Comparison of ENCODE assay signal across 9 cellular contexts in the genomic region with DNA sequence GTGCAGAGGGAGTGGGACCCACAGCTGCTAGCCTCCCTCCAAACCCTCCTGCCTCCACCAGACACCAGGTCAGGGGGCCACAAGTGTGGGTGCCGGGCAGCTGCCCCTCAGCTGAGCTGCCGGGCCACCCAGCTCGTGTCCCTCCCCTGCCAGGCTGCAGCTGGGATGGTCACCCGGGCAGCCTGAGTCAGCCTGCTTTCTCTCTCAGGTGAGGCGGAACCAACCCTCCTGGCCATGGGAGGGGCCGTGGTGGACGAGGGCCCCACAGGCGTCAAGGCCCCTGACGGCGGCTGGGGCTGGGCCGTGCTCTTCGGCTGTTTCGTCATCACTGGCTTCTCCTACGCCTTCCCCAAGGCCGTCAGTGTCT. TPM values are rescaled to one million over a fixed set of nuclear protein-coding genes. Genes with fewer than 3 reads are reported as not detected.
A peak's percentile ranks its signal among the peaks of the same experiment; 100 is the strongest.
DNase-seq lines count a peak whose midpoint lies in the region; ATAC-seq, FAIRE-seq and TF ChIP-seq lines count a peak whose summit lies in the region.
"Had no signal": no experiment of that assay in that cellular context is flagged by ENCODE, and none has a peak within 500 bp of the region (broad histone marks: within the 10 kb centered on the region; RNA-seq: fewer than 3 reads in every experiment).

No MANE protein-coding gene starts in this region.

- POLR2A ChIA-PET in HCT116 (lab: Charles Lee): interaction anchor here (0.9 to 1.9 kb wide), 2 partner anchors 57 to 97 kb away, joined by 4 read pairs; no protein-coding TSS in a partner anchor

- H2AFZ ChIP-seq in ACC112 (ENCODE audit: low read length, unreplicated experiment) (no peak overlapping the region), HCT116 (ENCODE audit: low read depth, low read length, poor library complexity, severe bottlenecking) (no peak overlapping the region)

- 33 to 44% methylated on average over 15 of the region's 15 CpGs for WGBS in pancreas, 2 donors

- no TSS peak for BruUV-seq in HCT116 (replicated peaks; lab: Mats Ljungman, UMichigan)

- H3K4me3 ChIP-seq in ACC112 (ENCODE audit: low read depth, low read length): no peak overlapping the region
- H3K4me3 ChIP-seq in HCT116 (replicated peaks in 1 of 2; ENCODE audit: low read depth in 1 of 2, low read length in 2 of 2): no peak overlapping the region
- H3K4me3 ChIP-seq in breast epithelium: peak overlapping the region in 1 of 3 donors; percentile 19
- H3K4me3 ChIP-seq in pancreas: no peak overlapping the region

- FAIRE-seq in pancreas (lab: Jason Lieb, UNC): no peak

- H3K36me3 ChIP-seq in ACC112 (ENCODE audit: insufficient read depth, low read length) (peaks cover 12% of the 10 kb centered on the region; the same call in 1 of the 2 replicates), HCT116 (ENCODE audit: control insufficient read depth in 1 of 2, insufficient read depth in 2 of 2, low read length in 2 of 2) (peaks cover 26 to 66% of the 10 kb centered on the region in 2 experiments; a peak in 3 of 4 replicates), breast epithelium (no peaks in the 10 kb centered on the region), pancreas (peaks cover 0 to 6% (median 5%) of the 10 kb centered on the region in 3 donors)

- in situ Hi-C loops in GM13976 (cut with MboI; ENCODE audit: low sequenced_read_pairs, unreplicated experiment): no loop called here

- no peak overlapping the region; the same call in 1 of the 2 replicates for H3K4me2 ChIP-seq in HCT116 (ENCODE audit: low read length)

- TF ChIP-seq POLR2A in HCT116 (IDR thresholded peaks at IDR 0.05; ENCODE audit: borderline replicate concordance, extremely low read depth, insufficient read depth, insufficient read length) (no peak), breast epithelium (IDR thresholded peaks at IDR 0.05) (no peak)

- TF ChIP-seq CTCF in HCT116 (IDR thresholded peaks at IDR 0.05 in 2 of 3, conservative IDR thresholded peaks at IDR 0.05 in 1 of 3; ENCODE audit: borderline replicate concordance in 1 of 3, insufficient read depth in 1 of 3, low read depth in 2 of 3, low read length in 2 of 3): no peak
- no peak for TF ChIP-seq CTCF in breast epithelium (IDR thresholded peaks at IDR 0.05)
- TF ChIP-seq CTCF in pancreas (IDR thresholded peaks at IDR 0.05): no peak
- TF ChIP-seq CTCF in GM13976 (IDR thresholded peaks at IDR 0.05; ENCODE audit: borderline replicate concordance, control extremely low read depth, extremely low read depth, insufficient read depth, missing control alignments): no peak

- H3K79me2 ChIP-seq in ACC112 (ENCODE audit: control insufficient read depth, insufficient read depth, low read length, unreplicated experiment): peaks cover 84% of the 10 kb centered on the region
- peaks cover 87% of the 10 kb centered on the region for H3K79me2 ChIP-seq in HCT116 (ENCODE audit: insufficient read depth, low read length)

- DNase-seq in HCT116 (ENCODE audit: low read depth, low spot score) (no peak), breast epithelium (ENCODE audit: low spot score in 2 of 2) (no peak), pancreas (peak in 2 of 6 donors; percentile 13 to 46), iPS-NIHi7 (ENCODE audit: extremely low spot score) (no peak), GM13976 (ENCODE audit: low spot score) (no peak), cortex of kidney (lab: John Stamatoyannopoulos, UW) (no peak)
- DNase-seq: NCI-H510A had no signal

- peak overlapping the region; percentile 28; the same call in 1 of the 2 replicates for H3K9ac ChIP-seq in HCT116 (ENCODE audit: low read length)

- H3K27ac ChIP-seq in ACC112 (ENCODE audit: low read depth, low read length): peak overlapping the region; percentile 34; the same call in 1 of the 2 replicates
- peak overlapping the region; percentile 62 for H3K27ac ChIP-seq in HCT116 (ENCODE audit: low read depth, low read length)
- peak overlapping the region; percentile 54 to 59 for H3K27ac ChIP-seq in breast epithelium
- no peak overlapping the region for H3K27ac ChIP-seq in pancreas

- H3K9me2 ChIP-seq in HCT116 (ENCODE audit: insufficient read depth): no peaks in the 10 kb centered on the region

- H3K27me3 ChIP-seq in ACC112 (ENCODE audit: insufficient read depth, low read length) (no peaks in the 10 kb centered on the region), HCT116 (ENCODE audit: insufficient read depth, low read length) (no peaks in the 10 kb centered on the region), breast epithelium (no peaks in the 10 kb centered on the region), pancreas (no peaks in the 10 kb centered on the region)

- CTCF ChIA-PET in HCT116 (lab: Charles Lee): interaction anchor here (0.8 to 2.5 kb wide), 6 partner anchors 11 to 205 kb away, joined by 3 to 14 read pairs (median 5); a partner anchor contains a TSS

- H3K9me3 ChIP-seq in HCT116 (ENCODE audit: control insufficient read depth in 1 of 2, insufficient read depth in 1 of 2, low read depth in 1 of 2, low read length in 2 of 2): no peaks in the 10 kb centered on the region
- no peaks in the 10 kb centered on the region for H3K9me3 ChIP-seq in breast epithelium
- H3K9me3 ChIP-seq in pancreas: no peaks in the 10 kb centered on the region

- intact Hi-C loops in HCT116 (cut with micrococcal nuclease): no loop called here
- intact Hi-C loops in breast epithelium (cut with DNase I; ENCODE audit: low total_unique reads): loop anchor here (10.0 kb wide), 1 partner anchor 179 kb away; a partner anchor contains a TSS
- intact Hi-C loops in pancreas (cut with DNase I): loop anchor here (2.0 to 10.0 kb wide), 3 partner anchors 85 to 89 kb away; no protein-coding TSS in a partner anchor

- RAD21 ChIA-PET in HCT116 (lab: Charles Lee; ENCODE audit: low non-redundant PET in 1 of 2, low total read pairs in 2 of 2, uncharacterized antibody in 2 of 2, unreplicated experiment in 2 of 2): no interaction called here

- H4K20me1 ChIP-seq in HCT116 (ENCODE audit: insufficient read depth): peaks cover 40% of the 10 kb centered on the region; the same call in 1 of the 2 replicates

- H3K4me1 ChIP-seq in ACC112 (ENCODE audit: control insufficient read depth, insufficient read depth, low read length, unreplicated experiment) (peaks cover 67% of the 10 kb centered on the region), HCT116 (ENCODE audit: control insufficient read depth in 1 of 2, insufficient read depth in 2 of 2, low read length in 2 of 2) (peaks cover 47 to 95% of the 10 kb centered on the region in 2 experiments), breast epithelium (peaks cover 21 to 29% of the 10 kb centered on the region in 2 donors), pancreas (peaks cover 7 to 8% (median 7%) of the 10 kb centered on the region in 3 donors)

- peak; percentile 0; the same call in 1 of the 2 replicates for ATAC-seq in HCT116
- peak in 3 of 4 donors; percentile 2 to 4 (median 3) for ATAC-seq in pancreas
- ATAC-seq in GM21515 (IDR thresholded peaks at IDR 0.05; ENCODE audit: unreplicated experiment): no peak

- no peak for TF ChIP-seq RAD21 in HCT116 (IDR thresholded peaks at IDR 0.05; ENCODE audit: low read depth)

TF ChIP-seq in HCT116, 20 proteins besides CTCF, POLR2A, EP300 and RAD21:
- TF ChIP-seq TCF7L2 (IDR thresholded peaks at IDR 0.05; ENCODE audit: borderline replicate concordance, extremely low read depth, insufficient read depth, insufficient read length) (no peak), POLR2AphosphoS5 (IDR thresholded peaks at IDR 0.05; ENCODE audit: low read depth, low read length) (peak; percentile 37)

RNA-seq across cellular contexts. Expression of a gene that starts 6.9 kb away (rescaled TPM):
- 445 TPM for total RNA-seq in HCT116 (2021; ENCODE audit: unreplicated experiment)
- 422 and 492 TPM in 2 replicates for polyA plus RNA-seq in HCT116 (2012)
- total RNA-seq in breast epithelium: 10 to 100 TPM; 10.2 to 22.6 (median 17.3) TPM
- total RNA-seq in pancreas: 10 to 100 TPM in 2 of 6 donors, 1 to 10 TPM in 4; 1.2 to 22.8 (median 4.2) TPM
- polyA plus RNA-seq in pancreas: 1 to 10 TPM; 3.5 TPM

RNA-seq across cellular contexts. Expression of a gene that starts 23.1 kb away (rescaled TPM):
- total RNA-seq in HCT116 (2021; ENCODE audit: unreplicated experiment): 143 TPM
- polyA plus RNA-seq in HCT116 (2012): 99.2 and 103 TPM in 2 replicates
- total RNA-seq in breast epithelium: 10 to 100 TPM; 13.4 to 56.9 (median 52.8) TPM
- 10 to 100 TPM; 19.6 to 31.8 (median 22.9) TPM for total RNA-seq in pancreas
- polyA plus RNA-seq in pancreas: 100 to 1,000 TPM; 135 to 176 TPM

RNA-seq across cellular contexts. Expression of a gene that starts 37.7 kb away (rescaled TPM):
- total RNA-seq in HCT116 (2021; ENCODE audit: unreplicated experiment): 176 TPM
- polyA plus RNA-seq in HCT116 (2012): 184 and 197 TPM in 2 replicates
- 10 to 100 TPM; 50.7 to 85.9 (median 75.2) TPM for total RNA-seq in breast epithelium
- total RNA-seq in pancreas: 10 to 100 TPM; 47.1 to 81.6 (median 62.5) TPM
- 100 to 1,000 TPM; 101 to 107 TPM for polyA plus RNA-seq in pancreas

Comparison
In these comparisons a context has a peak if more than half of its experiments do, and no peak if none do; other contexts are left out.
1. H3K27ac ChIP-seq: peak in ACC112 (single experiment), HCT116 (single experiment) and breast epithelium (2 of 2); none in pancreas (0 of 4).
2. RNA of a gene that starts 6.9 kb away (total RNA-seq): 445 TPM in HCT116 (single experiment); 10.2 to 22.6 TPM in breast epithelium and 1.2 to 22.8 TPM in pancreas; every median in the first group is over 10 times any median in the second.